In genomic region chr11:75355051-75355450, GRCh38 we compare ENCODE assay signal across 21 cellular contexts.
"Had no signal": no experiment of that assay in that cellular context is flagged by ENCODE, and none has a peak within 500 bp of the region (broad histone marks: within the 10 kb centered on the region; RNA-seq: fewer than 3 reads in every experiment).

No MANE protein-coding gene starts in this region.

- H3K36me3 ChIP-seq: cardiac muscle cell, left ventricle myocardium inferior, pancreas, right lobe of liver had no signal

- H3K27ac Mint-ChIP-seq: activated CD4-positive, alpha-beta T cell treated with anti-CD3 and anti-CD28 coated beads, Interleukin-2, amount 10 ng/mL, durations not matched to agents 7 days and 5 days; activated T-cell treated with anti-CD3 and anti-CD28 coated beads, Interleukin-2, amount 50 U/mL, for 24 hours; activated T-helper 2 cell treated with anti-CD3 and anti-CD28 coated beads, Interferon-gamma antibody, Interleukin-2, Interleukin-4, amounts not matched to agents 10 μg/mL and 5 μg/mL and 100 μg/mL, durations not matched to agents 14 hours and 24 hours and 36 hours; naive B cell; stimulated activated memory B cell treated with anti-CD40 and anti-IgM and Interleukin-4, amounts not matched to agents 10 μg/mL and 1 μg/mL and 100 μg/mL, for 72 hours had no signal

- H3K4me2 ChIP-seq: smooth muscle cell had no signal

- H3K27me3 ChIP-seq: cardiac muscle cell, foreskin keratinocyte, pancreas, right lobe of liver had no signal

- H3K4me3 ChIP-seq: cardiac muscle cell, left ventricle myocardium inferior, pancreas, right lobe of liver, smooth muscle cell had no signal

- H3K9me3 Mint-ChIP-seq: activated CD4-positive, alpha-beta T cell treated with anti-CD3 and anti-CD28 coated beads, Interleukin-2, amount 10 ng/mL, durations not matched to agents 7 days and 5 days; activated naive CD8-positive, alpha-beta T cell treated with anti-CD3 and anti-CD28 coated beads, Interleukin-2, amount 10 ng/mL, durations not matched to agents 7 days and 5 days; activated T-cell treated with anti-CD3 and anti-CD28 coated beads, Interleukin-2, amount 50 U/mL, for 24 hours; activated T-helper 2 cell treated with anti-CD3 and anti-CD28 coated beads, Interferon-gamma antibody, Interleukin-2, Interleukin-4, amounts not matched to agents 10 μg/mL and 5 μg/mL and 100 μg/mL, durations not matched to agents 14 hours and 24 hours and 36 hours; effector memory CD8-positive, alpha-beta T cell; naive B cell; stimulated activated memory B cell treated with anti-CD40 and anti-IgM and Interleukin-4, amounts not matched to agents 10 μg/mL and 1 μg/mL and 100 μg/mL, for 72 hours had no signal

- H3K4me1 ChIP-seq: foreskin keratinocyte had no signal

- DNase-seq: activated CD4-positive, alpha-beta T cell treated with anti-CD3 and anti-CD28 coated beads, Interleukin-2, amount 10 ng/mL, durations not matched to agents 7 days and 5 days; activated CD8-positive, alpha-beta T cell treated with anti-CD3 and anti-CD28 coated beads, Interleukin-2, amount 10 ng/mL, durations not matched to agents 7 days and 5 days; activated naive CD4-positive, alpha-beta T cell treated with Interleukin-2 at 50 U/mL for 16 hours; activated naive CD8-positive, alpha-beta T cell treated with anti-CD3 and anti-CD28 coated beads, Interleukin-2, amount 10 ng/mL, durations not matched to agents 7 days and 5 days; activated T-cell treated with anti-CD3 and anti-CD28 coated beads, Interleukin-2, amount 50 U/mL, for 24 hours; amygdala; effector memory CD8-positive, alpha-beta T cell; foreskin keratinocyte; glutamatergic neuron; left ventricle myocardium inferior; mammary epithelial cell; naive B cell; pancreas; right lobe of liver; stimulated activated CD4-positive, alpha-beta T cell treated with anti-CD3 and anti-CD28 coated beads, Interleukin-4, amount 100 ng/mL, for 4 hours had no signal

- ATAC-seq: activated CD4-positive, CD25-positive, alpha-beta regulatory T cell treated with anti-CD3 and anti-CD28 coated beads, Interleukin-2, amount 50 U/mL, for 24 hours; activated CD8-positive, alpha-beta T cell treated with anti-CD3 and anti-CD28 coated beads, Interleukin-2, amount 10 ng/mL, durations not matched to agents 7 days and 5 days; effector memory CD8-positive, alpha-beta T cell; foreskin keratinocyte; pancreas; right lobe of liver; stimulated activated memory B cell treated with anti-CD40 and anti-IgM and Interleukin-4, amounts not matched to agents 10 μg/mL and 1 μg/mL and 100 μg/mL, for 72 hours had no signal

- H3K27ac ChIP-seq: cardiac muscle cell, epithelial cell of prostate, foreskin keratinocyte, left ventricle myocardium inferior, pancreas, right lobe of liver had no signal

- H3K9me3 ChIP-seq: left ventricle myocardium inferior, pancreas, right lobe of liver had no signal

- H3K27me3 Mint-ChIP-seq: activated naive CD8-positive, alpha-beta T cell treated with anti-CD3 and anti-CD28 coated beads, Interleukin-2, amount 10 ng/mL, durations not matched to agents 7 days and 5 days; activated T-cell treated with anti-CD3 and anti-CD28 coated beads, Interleukin-2, amount 50 U/mL, for 24 hours; effector memory CD8-positive, alpha-beta T cell; stimulated activated memory B cell treated with anti-CD40 and anti-IgM and Interleukin-4, amounts not matched to agents 10 μg/mL and 1 μg/mL and 100 μg/mL, for 72 hours had no signal

- H3K36me3 Mint-ChIP-seq: stimulated activated memory B cell treated with anti-CD40 and anti-IgM and Interleukin-4, amounts not matched to agents 10 μg/mL and 1 μg/mL and 100 μg/mL, for 72 hours had no signal

- H3K4me3 Mint-ChIP-seq: activated CD4-positive, alpha-beta T cell treated with anti-CD3 and anti-CD28 coated beads, Interleukin-2, amount 10 ng/mL, durations not matched to agents 7 days and 5 days; activated CD8-positive, alpha-beta T cell treated with anti-CD3 and anti-CD28 coated beads, Interleukin-2, amount 10 ng/mL, durations not matched to agents 7 days and 5 days; activated naive CD8-positive, alpha-beta T cell treated with anti-CD3 and anti-CD28 coated beads, Interleukin-2, amount 10 ng/mL, durations not matched to agents 7 days and 5 days; activated T-cell treated with anti-CD3 and anti-CD28 coated beads, Interleukin-2, amount 50 U/mL, for 24 hours; effector memory CD8-positive, alpha-beta T cell; stimulated activated memory B cell treated with anti-CD40 and anti-IgM and Interleukin-4, amounts not matched to agents 10 μg/mL and 1 μg/mL and 100 μg/mL, for 72 hours had no signal
